Comparison of ENCODE assay signal across 8 cellular contexts in genomic region chr6:154343473-154344308, GRCh38. TPM values are rescaled to one million over a fixed set of nuclear protein-coding genes. Genes with fewer than 3 reads are reported as not detected.
DNase-seq lines count a peak whose midpoint lies in the region; ATAC-seq and TF ChIP-seq lines count a peak whose summit lies in the region.

No MANE protein-coding gene starts in this region.

- H3K79me2 ChIP-seq in hepatocyte: no peaks in the 10 kb centered on the region

- ATAC-seq in Right ventricle myocardium superior (ENCODE audit: poor library complexity) (peak; percentile 66), T-helper 17 cell (peak; percentile 40), GM21526 (IDR thresholded peaks at IDR 0.05; ENCODE audit: low FRiP score, unreplicated experiment) (no peak)

- no peak overlapping the region for H3K4me3 ChIP-seq in right atrium auricular region
- no peak overlapping the region for H3K4me3 ChIP-seq in hepatocyte
- no peak overlapping the region for H3K4me3 ChIP-seq in CD8-positive, alpha-beta memory T cell (ENCODE audit: low read length)

- H3K4me2 ChIP-seq in hepatocyte: peak overlapping the region; percentile 25

- no peaks in the 10 kb centered on the region for H3K36me3 ChIP-seq in right atrium auricular region
- no peaks in the 10 kb centered on the region for H3K36me3 ChIP-seq in hepatocyte (replicated peaks; ENCODE audit: insufficient read depth, low read depth)
- no peaks in the 10 kb centered on the region for H3K36me3 ChIP-seq in CD8-positive, alpha-beta memory T cell (ENCODE audit: insufficient read depth, low read length)

- H2AFZ ChIP-seq in hepatocyte: no peak overlapping the region

- 55% methylated on average over 16 of the region's 16 CpGs for WGBS in hepatocyte (ENCODE audit: low lambda C conversion rate, missing lambda C conversion rate)

- H3K4me1 ChIP-seq in right atrium auricular region (no peaks in the 10 kb centered on the region), hepatocyte (ENCODE audit: insufficient read depth) (no peaks in the 10 kb centered on the region)
- H3K4me1 ChIP-seq in CD8-positive, alpha-beta memory T cell (ENCODE audit: insufficient read depth, low read length): no peaks in the 10 kb centered on the region

- POLR2A ChIA-PET in CD8-positive, alpha-beta memory T cell (lab: Charles Lee): no interaction called here

- no peak overlapping the region for H3K27ac Mint-ChIP-seq in T-helper 17 cell
- H3K27ac Mint-ChIP-seq in type B pancreatic cell: peak overlapping the region; percentile 89
- H3K27ac Mint-ChIP-seq in CD8-positive, alpha-beta memory T cell: peak overlapping the region in 1 of 8 donors; percentile 40

- H3K36me3 Mint-ChIP-seq in T-helper 17 cell (ENCODE audit: low read depth) (no peaks in the 10 kb centered on the region), type B pancreatic cell (no peaks in the 10 kb centered on the region)
- no peaks in the 10 kb centered on the region for H3K36me3 Mint-ChIP-seq in CD8-positive, alpha-beta memory T cell

- no peak overlapping the region for H3K27ac ChIP-seq in right atrium auricular region
- H3K27ac ChIP-seq in hepatocyte: no peak overlapping the region
- H3K27ac ChIP-seq in CD8-positive, alpha-beta memory T cell (ENCODE audit: low read depth, low read length): no peak overlapping the region

- H3K9me3 Mint-ChIP-seq in type B pancreatic cell: peaks cover 9% of the 10 kb centered on the region
- peaks cover 0 to 5% (median 0%) of the 10 kb centered on the region in 5 donors for H3K9me3 Mint-ChIP-seq in CD8-positive, alpha-beta memory T cell

- no peak for DNase-seq in Right ventricle myocardium superior
- DNase-seq in right atrium auricular region (ENCODE audit: low spot score): no peak
- no peak for DNase-seq in T-helper 17 cell
- DNase-seq in hepatocyte (ENCODE audit: low spot score): peak; percentile 46
- no peak for DNase-seq in type B pancreatic cell (ENCODE audit: extremely low spot score, unreplicated experiment)
- no peak for DNase-seq in CD8-positive, alpha-beta memory T cell
- DNase-seq in NCI-H1092 (lab: John Stamatoyannopoulos, UW): no peak

- H3K4me1 Mint-ChIP-seq in T-helper 17 cell: peaks cover 6% of the 10 kb centered on the region
- peaks cover 8% of the 10 kb centered on the region for H3K4me1 Mint-ChIP-seq in type B pancreatic cell (ENCODE audit: unreplicated experiment)
- no peaks in the 10 kb centered on the region for H3K4me1 Mint-ChIP-seq in CD8-positive, alpha-beta memory T cell

- CTCF ChIA-PET in CD8-positive, alpha-beta memory T cell (lab: Charles Lee): no interaction called here

- no peaks in the 10 kb centered on the region for H3K27me3 ChIP-seq in right atrium auricular region
- no peaks in the 10 kb centered on the region for H3K27me3 ChIP-seq in hepatocyte
- H3K27me3 ChIP-seq in CD8-positive, alpha-beta memory T cell (ENCODE audit: insufficient read depth, low read length, poor library complexity, severe bottlenecking): no peaks in the 10 kb centered on the region

- H3K9me3 ChIP-seq in right atrium auricular region: no peaks in the 10 kb centered on the region
- H3K9me3 ChIP-seq in T-helper 17 cell (ENCODE audit: control insufficient read depth, low read length, poor library complexity, severe bottlenecking): no peaks in the 10 kb centered on the region
- H3K9me3 ChIP-seq in hepatocyte (ENCODE audit: low read depth): no peaks in the 10 kb centered on the region
- no peaks in the 10 kb centered on the region for H3K9me3 ChIP-seq in CD8-positive, alpha-beta memory T cell (ENCODE audit: low read length)

- H3K4me3 Mint-ChIP-seq in T-helper 17 cell: no peak overlapping the region
- H3K4me3 Mint-ChIP-seq in type B pancreatic cell: peak overlapping the region; percentile 77
- no peak overlapping the region for H3K4me3 Mint-ChIP-seq in CD8-positive, alpha-beta memory T cell

- TF ChIP-seq CTCF in right atrium auricular region (IDR thresholded peaks at IDR 0.05): no peak
- TF ChIP-seq CTCF in hepatocyte (IDR thresholded peaks at IDR 0.05; ENCODE audit: poor library complexity): peak; percentile 33
- TF ChIP-seq CTCF in type B pancreatic cell (conservative IDR thresholded peaks at IDR 0.05): peak; percentile 53

- no peaks in the 10 kb centered on the region for H3K9me2 ChIP-seq in hepatocyte (replicated peaks; ENCODE audit: insufficient read depth)

- H3K27me3 Mint-ChIP-seq in T-helper 17 cell: peaks cover 7% of the 10 kb centered on the region
- H3K27me3 Mint-ChIP-seq in type B pancreatic cell: no peaks in the 10 kb centered on the region
- H3K27me3 Mint-ChIP-seq in CD8-positive, alpha-beta memory T cell: peaks cover 4 to 14% of the 10 kb centered on the region in 2 donors

- no peaks in the 10 kb centered on the region for H4K20me1 ChIP-seq in hepatocyte (ENCODE audit: insufficient read depth, poor library complexity, severe bottlenecking)

- intact Hi-C loops in Right ventricle myocardium superior (cut with DNase I): no loop called here

RNA-seq across cellular contexts. Expression of gene IPCEF1, which starts 12.9 kb away (rescaled TPM):
- total RNA-seq in Right ventricle myocardium superior: 1.3 TPM
- total RNA-seq in right atrium auricular region: under 1 TPM; 0.51 to 0.93 TPM
- total RNA-seq in T-helper 17 cell: 10 to 100 TPM; 50.4 to 63.1 TPM
- 0.80 and 0.84 TPM in 2 replicates for total RNA-seq in hepatocyte
- 1.2 TPM in 1 of 2 replicates, not detected in the other for polyA plus RNA-seq in hepatocyte
- 0.40 and 1.0 TPM in 2 replicates for total RNA-seq in type B pancreatic cell (ENCODE audit: low replicate concordance)
- total RNA-seq in CD8-positive, alpha-beta memory T cell: 10 to 100 TPM; 17.7 to 19.2 TPM
- 57.8 TPM for polyA plus RNA-seq in CD8-positive, alpha-beta memory T cell

Comparison
In these comparisons a context has a peak if more than half of its experiments do, and no peak if none do; other contexts are left out.
1. CTCF ChIP-seq: peak in hepatocyte (single experiment) and type B pancreatic cell (single experiment); none in right atrium auricular region (0 of 2).